Comparison of ENCODE assay signal across 1 cellular context in genomic region chrX:16946971-16947562, GRCh38.
TF ChIP-seq lines count a peak whose summit lies in the region.

No MANE protein-coding gene starts in this region.

TF ChIP-seq in HepG2, 621 proteins besides CTCF, POLR2A, EP300 and RAD21:
- TF ChIP-seq ISL2 (CRISPR knock-in tag; IDR thresholded peaks at IDR 0.05) (no peak), REPIN1 (CRISPR knock-in tag; IDR thresholded peaks at IDR 0.05; ENCODE audit: borderline replicate concordance, low read depth) (no peak), FOXC1 (CRISPR knock-in tag; IDR thresholded peaks at IDR 0.05; ENCODE audit: borderline replicate concordance) (no peak), IKZF1 (IDR thresholded peaks at IDR 0.05) (no peak), BCL6 (CRISPR knock-in tag; IDR thresholded peaks at IDR 0.05) (no peak), ZNF318 (CRISPR knock-in tag; IDR thresholded peaks at IDR 0.05) (no peak), ZBTB20 (CRISPR knock-in tag; IDR thresholded peaks at IDR 0.05; ENCODE audit: borderline replicate concordance, low read depth) (no peak), KLF15 (CRISPR knock-in tag; IDR thresholded peaks at IDR 0.05; ENCODE audit: borderline replicate concordance) (no peak), ZNF264 (CRISPR knock-in tag; IDR thresholded peaks at IDR 0.05) (no peak), ZNF18 (CRISPR knock-in tag; IDR thresholded peaks at IDR 0.05; ENCODE audit: insufficient replicate concordance) (no peak), PHF5A (CRISPR knock-in tag; IDR thresholded peaks at IDR 0.05; ENCODE audit: low read depth, unreplicated experiment) (no peak), HNRNPL (IDR thresholded peaks at IDR 0.05; ENCODE audit: low read depth, low read length) (no peak), ZBTB10 (CRISPR knock-in tag; IDR thresholded peaks at IDR 0.05; ENCODE audit: borderline replicate concordance) (no peak), USF2 (IDR thresholded peaks at IDR 0.05; ENCODE audit: low read depth, low read length) (no peak), USF2 (CRISPR knock-in tag; IDR thresholded peaks at IDR 0.05; ENCODE audit: borderline replicate concordance) (no peak), HOXA5 (CRISPR knock-in tag; IDR thresholded peaks at IDR 0.05) (no peak), BORCS8-MEF2B (CRISPR knock-in tag; IDR thresholded peaks at IDR 0.05) (no peak), CBX2 (IDR thresholded peaks at IDR 0.05; ENCODE audit: low read depth, low read length) (no peak), CBX2 (CRISPR knock-in tag; IDR thresholded peaks at IDR 0.05; ENCODE audit: low read depth) (no peak), DZIP1 (CRISPR knock-in tag; IDR thresholded peaks at IDR 0.05) (no peak)
